29 cellular contexts compared by ENCODE assay signal in the genomic region with DNA sequence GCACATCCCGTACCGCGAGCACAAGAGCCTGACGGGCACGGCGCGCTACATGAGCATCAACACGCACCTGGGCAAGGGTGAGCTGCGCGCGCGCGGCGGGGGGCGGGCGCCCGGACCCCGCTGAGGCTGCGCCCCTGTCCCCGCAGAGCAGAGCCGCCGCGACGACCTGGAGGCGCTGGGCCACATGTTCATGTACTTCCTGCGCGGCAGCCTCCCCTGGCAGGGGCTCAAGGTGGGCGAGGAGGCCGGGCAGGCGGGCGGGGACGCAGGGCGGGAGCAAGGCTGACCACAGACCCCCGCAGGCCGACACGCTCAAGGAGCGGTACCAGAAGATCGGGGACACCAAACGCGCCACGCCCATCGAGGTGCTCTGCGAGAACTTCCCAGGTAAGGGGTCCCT.
"Had no signal": no experiment of that assay in that cellular context is flagged by ENCODE, and none has a peak within 500 bp of the region (broad histone marks: within the 10 kb centered on the region; RNA-seq: fewer than 3 reads in every experiment).

No MANE protein-coding gene starts in this region.

- H3K4me3 Mint-ChIP-seq: naive B cell; naive thymus-derived CD8-positive, alpha-beta T cell; natural killer cell treated with Interleukin-12 subunit alpha and Interleukin-12 subunit beta and Interleukin-15 and Interleukin-18, amount 100 ng/mL, for 72 hours; nephron progenitor cell; neural crest cell; stimulated activated effector memory CD8-positive, alpha-beta T cell treated with anti-CD3 and anti-CD28 coated beads, Interleukin-12 subunit alpha, Interleukin-12 subunit beta, amount 100 ng/mL, for 72 hours; stimulated activated naive B cell treated with anti-CD40 and anti-IgM and Interleukin-4, amounts not matched to agents 10 μg/mL and 1 μg/mL and 100 μg/mL, for 72 hours; type B pancreatic cell had no signal

- DNase-seq: naive B cell; naive thymus-derived CD8-positive, alpha-beta T cell; nephron progenitor cell; occipital lobe; ovary; posterior cingulate gyrus; psoas muscle; sigmoid colon; small intestine; stimulated activated CD4-positive, alpha-beta T cell treated with anti-CD3 and anti-CD28 coated beads, Interleukin-15, amount 100 ng/mL, for 24 hours; stimulated activated CD4-positive, alpha-beta T cell treated with anti-CD3 and anti-CD28 coated beads, Interleukin-2, amount 100 ng/mL, for 24 hours; stimulated activated CD4-positive, alpha-beta T cell treated with anti-CD3 and anti-CD28 coated beads, Interleukin-2, amount 100 ng/mL, for 48 hours; stimulated activated CD4-positive, alpha-beta T cell treated with anti-CD3 and anti-CD28 coated beads, Interleukin-4, amount 100 ng/mL, for 24 hours; stimulated activated naive B cell treated with anti-CD40 and anti-IgM and Interleukin-4, amounts not matched to agents 10 μg/mL and 1 μg/mL and 100 μg/mL, for 72 hours; stimulated activated naive CD4-positive, alpha-beta T cell treated with Interleukin-2 at 50 U/mL for 16 hours; stomach; thyroid gland; upper lobe of right lung; uterus had no signal

- H3K36me3 ChIP-seq: ovary, uterus had no signal

- H3K27ac Mint-ChIP-seq: natural killer cell treated with Interleukin-12 subunit alpha and Interleukin-12 subunit beta and Interleukin-15 and Interleukin-18, amount 100 ng/mL, for 72 hours; nephron progenitor cell; progenitor cell of endocrine pancreas; stimulated activated effector memory CD8-positive, alpha-beta T cell treated with anti-CD3 and anti-CD28 coated beads, Interleukin-12 subunit alpha, Interleukin-12 subunit beta, amount 100 ng/mL, for 72 hours; stimulated activated naive B cell treated with anti-CD40 and anti-IgM and Interleukin-4, amounts not matched to agents 10 μg/mL and 1 μg/mL and 100 μg/mL, for 72 hours; type B pancreatic cell had no signal

- H3K27me3 Mint-ChIP-seq: naive B cell; naive thymus-derived CD8-positive, alpha-beta T cell; natural killer cell treated with Interleukin-12 subunit alpha and Interleukin-12 subunit beta and Interleukin-15 and Interleukin-18, amount 100 ng/mL, for 72 hours; progenitor cell of endocrine pancreas; stimulated activated naive B cell treated with anti-CD40 and anti-IgM and Interleukin-4, amounts not matched to agents 10 μg/mL and 1 μg/mL and 100 μg/mL, for 72 hours; type B pancreatic cell had no signal

- H3K4me1 ChIP-seq: parathyroid adenoma, psoas muscle, right lobe of liver, sigmoid colon, thyroid gland, upper lobe of right lung, uterus had no signal

- H3K9me3 Mint-ChIP-seq: naive B cell; naive thymus-derived CD8-positive, alpha-beta T cell; natural killer cell treated with Interleukin-12 subunit alpha and Interleukin-12 subunit beta and Interleukin-15 and Interleukin-18, amount 100 ng/mL, for 72 hours; nephron progenitor cell; neural crest cell; stimulated activated effector memory CD8-positive, alpha-beta T cell treated with anti-CD3 and anti-CD28 coated beads, Interleukin-12 subunit alpha, Interleukin-12 subunit beta, amount 100 ng/mL, for 72 hours; stimulated activated naive B cell treated with anti-CD40 and anti-IgM and Interleukin-4, amounts not matched to agents 10 μg/mL and 1 μg/mL and 100 μg/mL, for 72 hours; type B pancreatic cell had no signal

- H3K4me3 ChIP-seq: ovary, psoas muscle, right lobe of liver, sigmoid colon, stomach, thoracic aorta, thyroid gland, tibial nerve, upper lobe of right lung, uterus had no signal

- H3K4me1 Mint-ChIP-seq: nephron progenitor cell, neural crest cell had no signal

- H3K27ac ChIP-seq: ovary, parathyroid adenoma, psoas muscle, right lobe of liver, sigmoid colon, stomach, thoracic aorta, thyroid gland, upper lobe of right lung, uterus had no signal

- H3K9ac ChIP-seq: parathyroid adenoma had no signal

- H3K9me3 ChIP-seq: ovary, psoas muscle, right lobe of liver, sigmoid colon, stomach, thoracic aorta, thyroid gland, tibial nerve, upper lobe of right lung, uterus had no signal

- ATAC-seq: naive thymus-derived CD8-positive, alpha-beta T cell; natural killer cell treated with Interleukin-12 subunit alpha and Interleukin-12 subunit beta and Interleukin-15 and Interleukin-18, amount 100 ng/mL, for 72 hours; right cardiac atrium; stimulated activated effector memory CD8-positive, alpha-beta T cell treated with anti-CD3 and anti-CD28 coated beads, Interleukin-12 subunit alpha, Interleukin-12 subunit beta, amount 100 ng/mL, for 72 hours; stimulated activated naive B cell treated with anti-CD40 and anti-IgM and Interleukin-4, amounts not matched to agents 10 μg/mL and 1 μg/mL and 100 μg/mL, for 72 hours; upper lobe of right lung had no signal

- H3K36me3 Mint-ChIP-seq: natural killer cell treated with Interleukin-12 subunit alpha and Interleukin-12 subunit beta and Interleukin-15 and Interleukin-18, amount 100 ng/mL, for 72 hours had no signal

- H3K27me3 ChIP-seq: ovary, right lobe of liver, sigmoid colon, stomach, thyroid gland, tibial nerve, upper lobe of right lung, uterus had no signal

- H2AFZ ChIP-seq: parathyroid adenoma had no signal

- FAIRE-seq: small intestine had no signal
